ENCODE assay signal across 16 cellular contexts in genomic region chr7:130936202-130936931, GRCh38.
DNase-seq lines count a peak whose midpoint lies in the region; ATAC-seq and TF ChIP-seq lines count a peak whose summit lies in the region.
"Had no signal": no experiment of that assay in that cellular context is flagged by ENCODE, and none has a peak within 500 bp of the region (broad histone marks: within the 10 kb centered on the region; RNA-seq: fewer than 3 reads in every experiment).

No MANE protein-coding gene starts in this region.

- no peak overlapping the region for H3K4me2 ChIP-seq in mammary epithelial cell (ENCODE audit: insufficient read depth, low read depth, low read length)
- H3K4me2 ChIP-seq: SK-N-SH had no signal

- no peaks in the 10 kb centered on the region for H3K9me3 ChIP-seq in mammary epithelial cell (replicated peaks; ENCODE audit: insufficient read depth, low read length)
- H3K9me3 ChIP-seq in thyroid gland, result no peaks in the 10 kb centered on the region
- H3K9me3 ChIP-seq: BE2C, SK-N-SH had no signal

- H2AFZ ChIP-seq in mammary epithelial cell (ENCODE audit: low read depth, low read length), result no peak overlapping the region

- no peaks in the 10 kb centered on the region for H3K9me3 Mint-ChIP-seq in MCF 10A (ENCODE audit: unreplicated experiment)
- no peaks in the 10 kb centered on the region for H3K9me3 Mint-ChIP-seq in WTC11
- H3K9me3 Mint-ChIP-seq in effector memory CD8-positive, alpha-beta T cell, result no peaks in the 10 kb centered on the region
- H3K9me3 Mint-ChIP-seq: endodermal cell had no signal

- TF ChIP-seq CTCF in MCF 10A (IDR thresholded peaks at IDR 0.05; ENCODE audit: unreplicated experiment) (no peak), mammary epithelial cell (conservative IDR thresholded peaks at IDR 0.05 in 1 of 2, IDR thresholded peaks at IDR 0.05 in 1 of 2; ENCODE audit: extremely low read depth in 1 of 2, insufficient read depth in 1 of 2, low read depth in 1 of 2, low read length in 2 of 2) (no peak), WTC11 (IDR thresholded peaks at IDR 0.05) (no peak), thyroid gland (IDR thresholded peaks at IDR 0.05) (no peak)

- H3K36me3 Mint-ChIP-seq in MCF 10A (ENCODE audit: insufficient read depth, unreplicated experiment), result peaks cover 60% of the 10 kb centered on the region
- H3K36me3 Mint-ChIP-seq in WTC11, result no peaks in the 10 kb centered on the region
- peaks cover 88% of the 10 kb centered on the region for H3K36me3 Mint-ChIP-seq in effector memory CD8-positive, alpha-beta T cell (ENCODE audit: insufficient read depth)

- H3K36me3 ChIP-seq in mammary epithelial cell (ENCODE audit: insufficient read depth, low read length) (peaks cover 17% of the 10 kb centered on the region), thyroid gland (no peaks in the 10 kb centered on the region)
- H3K36me3 ChIP-seq: BE2C had no signal

- no peak overlapping the region for H3K27ac ChIP-seq in mammary epithelial cell (ENCODE audit: insufficient read depth, low read depth, low read length)
- H3K27ac ChIP-seq in thyroid gland, result peak overlapping the region; percentile 13 to 93 (median 53)
- H3K27ac ChIP-seq: VCaP had no signal

- H3K27ac Mint-ChIP-seq in MCF 10A (ENCODE audit: low read depth, unreplicated experiment) (peak overlapping the region; percentile 35), WTC11 (peak overlapping the region; percentile 51)
- H3K27ac Mint-ChIP-seq in effector memory CD8-positive, alpha-beta T cell, result peak overlapping the region; percentile 98 to 99
- H3K27ac Mint-ChIP-seq: endodermal cell had no signal

- no peak for ATAC-seq in WTC11
- ATAC-seq in effector memory CD8-positive, alpha-beta T cell (replicated peaks), result no peak
- no peak for ATAC-seq in activated CD4-positive, CD25-positive, alpha-beta regulatory T cell treated with anti-CD3 and anti-CD28 coated beads, Interleukin-2, amount 50 U/mL, for 24 hours

- dilution Hi-C loops in mammary epithelial cell (cut with HindIII; ENCODE audit: low sequenced_read_pairs), result no loop called here

- intact Hi-C loops in MCF 10A (cut with micrococcal nuclease), result no loop called here
- intact Hi-C loops in mammary epithelial cell (cut with micrococcal nuclease), result no loop called here
- intact Hi-C loops in thyroid gland (cut with DNase I), result no loop called here

- CTCF ChIA-PET in MCF 10A (lab: Yijun Ruan, JAX) (interaction anchor here (0.6 to 9.1 kb wide), 6 partner anchors 31 to 444 kb away, joined by 3 to 123 read pairs (median 4); no protein-coding TSS in a partner anchor), mammary epithelial cell (lab: Charles Lee; ENCODE audit: low non-redundant PET) (no interaction called here), WTC11 (lab: Charles Lee) (interaction anchor here (0.9 to 2.7 kb wide), 3 partner anchors 24 to 46 kb away, joined by 3 to 17 read pairs (median 3); no protein-coding TSS in a partner anchor)

- POLR2A ChIA-PET in MCF 10A (lab: Yijun Ruan, JAX), result interaction anchor here (1.1 to 7.2 kb wide), 5 partner anchors 23 to 46 kb away, joined by 3 to 106 read pairs (median 42); no protein-coding TSS in a partner anchor
- POLR2A ChIA-PET in WTC11 (lab: Charles Lee), result no interaction called here

- H3K4me1 Mint-ChIP-seq in MCF 10A (ENCODE audit: insufficient read depth, unreplicated experiment), result peaks cover 51% of the 10 kb centered on the region
- peaks cover 22% of the 10 kb centered on the region for H3K4me1 Mint-ChIP-seq in WTC11
- H3K4me1 Mint-ChIP-seq in effector memory CD8-positive, alpha-beta T cell (ENCODE audit: low read depth in 2 of 2), result peaks cover 65 to 81% of the 10 kb centered on the region in 2 donors

- peaks cover 98% of the 10 kb centered on the region for H3K79me2 ChIP-seq in mammary epithelial cell (ENCODE audit: insufficient read depth, low read length)

- H4K20me1 ChIP-seq in mammary epithelial cell (ENCODE audit: insufficient read depth, low read length), result no peaks in the 10 kb centered on the region

- H3K27me3 Mint-ChIP-seq in MCF 10A (ENCODE audit: insufficient read depth, unreplicated experiment), result no peaks in the 10 kb centered on the region
- no peaks in the 10 kb centered on the region for H3K27me3 Mint-ChIP-seq in WTC11 (ENCODE audit: low read depth)
- H3K27me3 Mint-ChIP-seq in effector memory CD8-positive, alpha-beta T cell, result no peaks in the 10 kb centered on the region

- H3K4me3 ChIP-seq in mammary epithelial cell (replicated peaks in 1 of 3; ENCODE audit: insufficient read depth in 1 of 3, low read depth in 2 of 3, low read length in 3 of 3) (no peak overlapping the region), thyroid gland (replicated peaks in 1 of 3) (no peak overlapping the region)
- H3K4me3 ChIP-seq: skin epidermis had no signal

- H3K9ac ChIP-seq in mammary epithelial cell (ENCODE audit: insufficient read depth, low read length), result no peak overlapping the region
- H3K9ac ChIP-seq: SK-N-SH had no signal

- BruUV-seq in MCF 10A (replicated peaks; lab: Mats Ljungman, UMichigan), result no TSS peak
- BruUV-seq in mammary epithelial cell (replicated peaks; lab: Mats Ljungman, UMichigan), result no TSS peak

- H3K4me3 Mint-ChIP-seq in MCF 10A (ENCODE audit: unreplicated experiment) (no peak overlapping the region), WTC11 (no peak overlapping the region)
- H3K4me3 Mint-ChIP-seq in effector memory CD8-positive, alpha-beta T cell, result peak overlapping the region; percentile 24 to 48
- H3K4me3 Mint-ChIP-seq: endodermal cell had no signal

- H3K27me3 ChIP-seq in mammary epithelial cell (ENCODE audit: insufficient read depth, low read length), result no peaks in the 10 kb centered on the region
- no peaks in the 10 kb centered on the region for H3K27me3 ChIP-seq in thyroid gland
- H3K27me3 ChIP-seq: BE2C had no signal

- no peak for TF ChIP-seq POLR2A in thyroid gland (IDR thresholded peaks at IDR 0.05)

- 99% methylated on average over 7 of the region's 7 CpGs for WGBS in mammary epithelial cell (ENCODE audit: low coverage, missing lambda C conversion rate)
- 75 to 84% methylated on average over 7 of the region's 7 CpGs for WGBS in thyroid gland, 2 donors

- in situ Hi-C loops in mammary epithelial cell (cut with MboI; ENCODE audit: low sequenced_read_pairs in 2 of 2), result no loop called here

- DNase-seq in MCF 10A (ENCODE audit: unreplicated experiment) (no peak), mammary epithelial cell (no peak), WTC11 (ENCODE audit: low spot score) (no peak), thyroid gland (no peak), Ammon's horn (ENCODE audit: low spot score) (no peak), NCI-H748 treated with DMSO at 0.1 percent for 48 hours (lab: John Stamatoyannopoulos, UW) (no peak)
- no peak for DNase-seq in effector memory CD8-positive, alpha-beta T cell
- DNase-seq: BE2C, DMS79 treated with DMSO at 0.1 percent for 48 hours, endodermal cell, NCI-H1694, nucleus accumbens, SK-N-SH had no signal

- H3K4me1 ChIP-seq in mammary epithelial cell (ENCODE audit: insufficient read depth, low read length), result peaks cover 13% of the 10 kb centered on the region
- H3K4me1 ChIP-seq in thyroid gland, result peaks cover 27 to 51% of the 10 kb centered on the region in 2 donors

TF ChIP-seq in WTC11, 78 proteins besides CTCF, POLR2A, EP300 and RAD21 (continues in another document):
- no peak for TF ChIP-seq ZNF425 (CRISPR knock-in tag; conservative IDR thresholded peaks at IDR 0.05)
- no peak for TF ChIP-seq NR3C1 (CRISPR knock-in tag; conservative IDR thresholded peaks at IDR 0.05; ENCODE audit: low read depth)
- TF ChIP-seq ATF3 (CRISPR knock-in tag; conservative IDR thresholded peaks at IDR 0.05), result no peak
- TF ChIP-seq ZNF281 (CRISPR knock-in tag; IDR thresholded peaks at IDR 0.05), result no peak
- TF ChIP-seq ZNF121 (CRISPR knock-in tag; IDR thresholded peaks at IDR 0.05), result no peak
- TF ChIP-seq FOXK1 (CRISPR knock-in tag; IDR thresholded peaks at IDR 0.05), result no peak

Comparison
In these comparisons a context has a peak if more than half of its experiments do, and no peak if none do; other contexts are left out.
1. H3K27ac Mint-ChIP-seq: peak in every context shown above with its lines; median percentile 98 in effector memory CD8-positive, alpha-beta T cell; 51 in WTC11; 35 in MCF 10A.
2. H3K4me3 Mint-ChIP-seq: peak in effector memory CD8-positive, alpha-beta T cell (2 of 2); none in MCF 10A (single experiment) and WTC11 (single experiment).